ENCODE assay signal across 8 cellular contexts in the genomic region with DNA sequence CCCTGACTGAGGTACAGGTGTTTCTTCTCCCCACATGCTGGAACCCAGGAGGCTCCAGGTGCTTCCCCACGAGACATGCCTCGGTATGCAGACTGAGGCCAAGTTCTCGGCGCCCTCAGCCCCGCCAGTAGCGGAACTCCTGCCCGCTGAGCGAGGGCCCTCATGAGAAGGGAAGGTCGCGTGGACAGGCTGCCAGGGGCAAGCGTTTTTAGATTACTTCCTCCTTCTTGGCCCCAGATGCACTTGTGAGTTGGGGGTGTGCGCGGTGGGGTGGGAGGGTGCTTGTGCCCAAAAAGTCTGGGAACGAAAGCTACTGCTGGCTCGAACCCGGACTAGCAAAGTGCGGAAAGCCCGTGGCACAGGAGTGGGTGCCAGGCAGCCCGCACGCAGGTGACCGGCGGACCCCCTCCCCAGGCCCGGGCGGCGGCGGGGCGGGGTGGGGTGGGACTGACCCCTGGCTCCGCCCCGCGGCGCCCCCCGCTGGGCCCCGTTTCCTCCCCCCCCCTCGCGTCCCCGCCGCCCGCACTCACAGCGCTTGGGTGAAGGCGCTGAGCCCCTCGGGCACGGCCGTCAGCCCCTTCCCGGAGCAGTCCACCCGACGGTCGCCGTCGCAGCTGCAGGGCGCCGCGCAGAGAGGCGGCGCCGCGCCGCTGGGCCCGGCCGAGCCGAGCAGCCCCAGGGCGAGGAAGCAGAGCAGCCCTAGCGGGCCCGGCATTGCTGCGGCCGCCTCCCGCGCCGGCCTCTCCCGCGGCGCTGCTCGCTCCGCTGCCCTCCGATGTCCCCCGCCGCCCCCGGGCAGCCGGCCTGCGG. TPM values are rescaled to one million over a fixed set of nuclear protein-coding genes. Genes with fewer than 3 reads are reported as not detected.
DNase-seq lines count a peak whose midpoint lies in the region; ATAC-seq and TF ChIP-seq lines count a peak whose summit lies in the region.

No MANE protein-coding gene starts in this region.

- intact Hi-C loops in activated CD4-positive, alpha-beta memory T cell treated with anti-CD3 and anti-CD28 coated beads for 36 hours (cut with micrococcal nuclease) = loop anchor here (1.0 kb wide), 2 partner anchors 35 to 108 kb away; a partner anchor contains a TSS

- H3K36me3 ChIP-seq in GM06990 (ENCODE audit: control insufficient read depth, insufficient read depth, low read length) = no peaks in the 10 kb centered on the region
- no peaks in the 10 kb centered on the region for H3K36me3 ChIP-seq in esophagus (ENCODE audit: control insufficient read depth in 2 of 2, insufficient read depth in 2 of 2, low read length in 1 of 2)
- H3K36me3 ChIP-seq in muscle layer of duodenum (ENCODE audit: control insufficient read depth in 1 of 2, insufficient read depth in 2 of 2, low read length in 2 of 2) = no peaks in the 10 kb centered on the region

- H3K4me1 ChIP-seq in esophagus (ENCODE audit: control insufficient read depth in 2 of 2, insufficient read depth in 2 of 2, low read length in 1 of 2) = peaks cover 3 to 4% of the 10 kb centered on the region in 2 donors
- peaks cover 15 to 24% of the 10 kb centered on the region in 2 donors for H3K4me1 ChIP-seq in muscle layer of duodenum (ENCODE audit: control insufficient read depth in 1 of 2, insufficient read depth in 2 of 2, low read length in 2 of 2)

- H3K27ac ChIP-seq in esophagus (ENCODE audit: low read depth in 2 of 2, low read length in 1 of 2) (peak overlapping the region; percentile 79 to 87), muscle layer of duodenum (ENCODE audit: low read length) (peak overlapping the region; percentile 77)

- peaks cover 22% of the 10 kb centered on the region for H3K27me3 Mint-ChIP-seq in activated CD4-positive, alpha-beta memory T cell treated with anti-CD3 and anti-CD28 coated beads for 36 hours
- peaks cover 14% of the 10 kb centered on the region for H3K27me3 Mint-ChIP-seq in type B pancreatic cell

- H3K27ac Mint-ChIP-seq in activated CD4-positive, alpha-beta memory T cell treated with anti-CD3 and anti-CD28 coated beads for 36 hours = no peak overlapping the region
- peak overlapping the region; percentile 80 for H3K27ac Mint-ChIP-seq in type B pancreatic cell

- peak; percentile 49 for ATAC-seq in GM21515 (IDR thresholded peaks at IDR 0.05; ENCODE audit: unreplicated experiment)

- H3K4me1 Mint-ChIP-seq in activated CD4-positive, alpha-beta memory T cell treated with anti-CD3 and anti-CD28 coated beads for 36 hours (ENCODE audit: low read depth) = peaks cover 16% of the 10 kb centered on the region
- H3K4me1 Mint-ChIP-seq in type B pancreatic cell (ENCODE audit: unreplicated experiment) = peaks cover 30% of the 10 kb centered on the region

- H3K27me3 ChIP-seq in GM06990 (replicated peaks; ENCODE audit: control insufficient read depth, insufficient read depth, low read length) = no peaks in the 10 kb centered on the region
- H3K27me3 ChIP-seq in esophagus (ENCODE audit: control insufficient read depth in 1 of 2, insufficient read depth in 2 of 2, low read length in 2 of 2) = no peaks in the 10 kb centered on the region
- H3K27me3 ChIP-seq in muscle layer of duodenum (ENCODE audit: low read depth, low read length) = no peaks in the 10 kb centered on the region

- DNase-seq in GM06990 (ENCODE audit: extremely low read depth, insufficient read length) (peak; percentile 43), HuH-7 (ENCODE audit: low spot score) (peak; percentile 52), type B pancreatic cell (ENCODE audit: extremely low spot score, unreplicated experiment) (no peak), SHP77 (lab: John Stamatoyannopoulos, UW) (no peak)
- DNase-seq in activated CD4-positive, alpha-beta memory T cell treated with anti-CD3 and anti-CD28 coated beads for 36 hours = peak; percentile 19

- CTCF ChIA-PET in activated CD4-positive, alpha-beta memory T cell treated with anti-CD3 and anti-CD28 coated beads for 36 hours (lab: Charles Lee) = interaction anchor here (1.5 to 2.4 kb wide), 3 partner anchors 25 to 288 kb away, joined by 3 to 12 read pairs (median 7); no protein-coding TSS in a partner anchor

- POLR2A ChIA-PET in activated CD4-positive, alpha-beta memory T cell treated with anti-CD3 and anti-CD28 coated beads for 36 hours (lab: Charles Lee) = no interaction called here

- TF ChIP-seq CTCF in GM06990 (IDR thresholded peaks at IDR 0.05; ENCODE audit: insufficient read depth, low read length, poor library complexity, severe bottlenecking) = no peak
- TF ChIP-seq CTCF in type B pancreatic cell (conservative IDR thresholded peaks at IDR 0.05) = no peak

- WGBS in esophagus, 2 donors = 1% methylated on average over 46 to 79 of the region's 79 CpGs

- no peaks in the 10 kb centered on the region for H3K9me3 ChIP-seq in esophagus (ENCODE audit: control insufficient read depth in 2 of 2, insufficient read depth in 1 of 2, low read depth in 1 of 2, low read length in 1 of 2)
- no peaks in the 10 kb centered on the region for H3K9me3 ChIP-seq in muscle layer of duodenum (ENCODE audit: control insufficient read depth in 1 of 2, low read length in 2 of 2)

- H3K4me3 ChIP-seq in GM06990 (replicated peaks; ENCODE audit: low read depth, low read length) (peak overlapping the region; percentile 58), esophagus (ENCODE audit: low read depth in 1 of 2, low read length in 2 of 2) (peak overlapping the region; percentile 74 to 95), muscle layer of duodenum (ENCODE audit: low read depth in 1 of 2, low read length in 2 of 2) (peak overlapping the region; percentile 85 to 96)

- H3K4me3 Mint-ChIP-seq in activated CD4-positive, alpha-beta memory T cell treated with anti-CD3 and anti-CD28 coated beads for 36 hours = peak overlapping the region; percentile 69
- peak overlapping the region; percentile 90 for H3K4me3 Mint-ChIP-seq in type B pancreatic cell

- H3K9me3 Mint-ChIP-seq in activated CD4-positive, alpha-beta memory T cell treated with anti-CD3 and anti-CD28 coated beads for 36 hours = no peaks in the 10 kb centered on the region
- H3K9me3 Mint-ChIP-seq in type B pancreatic cell = no peaks in the 10 kb centered on the region

- H3K36me3 Mint-ChIP-seq in activated CD4-positive, alpha-beta memory T cell treated with anti-CD3 and anti-CD28 coated beads for 36 hours = no peaks in the 10 kb centered on the region
- H3K36me3 Mint-ChIP-seq in type B pancreatic cell = no peaks in the 10 kb centered on the region

RNA-seq across cellular contexts. Expression of a gene that starts 0.8 kb away (rescaled TPM):
- under 1 TPM; 0.22 to 0.67 TPM for total RNA-seq in activated CD4-positive, alpha-beta memory T cell treated with anti-CD3 and anti-CD28 coated beads for 36 hours
- polyA plus RNA-seq in esophagus = 10 to 100 TPM; 10.5 to 11.8 TPM
- total RNA-seq in type B pancreatic cell (ENCODE audit: low replicate concordance) = 39.6 and 54.5 TPM in 2 replicates

RNA-seq across cellular contexts. Expression of a gene that starts 34.8 kb away (rescaled TPM):
- total RNA-seq in activated CD4-positive, alpha-beta memory T cell treated with anti-CD3 and anti-CD28 coated beads for 36 hours = 10 to 100 TPM; 27.6 to 28.7 TPM
- 1 to 10 TPM; 7.2 to 7.6 TPM for polyA plus RNA-seq in esophagus
- 30.1 and 31.1 TPM in 2 replicates for total RNA-seq in type B pancreatic cell (ENCODE audit: low replicate concordance)

Comparison
In these comparisons a context has a peak if more than half of its experiments do, and no peak if none do; other contexts are left out.
1. DNase-seq: peak in GM06990 (single experiment), HuH-7 (single experiment) and activated CD4-positive, alpha-beta memory T cell treated with anti-CD3 and anti-CD28 coated beads for 36 hours (single experiment); none in type B pancreatic cell (single experiment) and SHP77 (0 of 2).
2. RNA of a gene that starts 0.8 kb away (total RNA-seq): 39.6 to 54.5 TPM in type B pancreatic cell; 0.22 to 0.67 TPM in activated CD4-positive, alpha-beta memory T cell treated with anti-CD3 and anti-CD28 coated beads for 36 hours; every median in the first group is over 10 times any median in the second.
3. Peak in every context shown above with its lines, with median percentiles within 50 percentile points of each other: H3K4me3 ChIP-seq.